ENCODE assay signal across 2 cellular contexts in genomic region chr9:4433379-4433778, GRCh38.
TF ChIP-seq lines count a peak whose summit lies in the region.

No MANE protein-coding gene starts in this region.

TF ChIP-seq in GM12891, 5 proteins besides CTCF, POLR2A, EP300 and RAD21 (continued from another document):
- TF ChIP-seq PAX5 (IDR thresholded peaks at IDR 0.05; ENCODE audit: insufficient read depth, low read length, severe bottlenecking): no peak

TF ChIP-seq in K562, 482 proteins besides CTCF, POLR2A, EP300 and RAD21:
- TF ChIP-seq, protein P1, sequence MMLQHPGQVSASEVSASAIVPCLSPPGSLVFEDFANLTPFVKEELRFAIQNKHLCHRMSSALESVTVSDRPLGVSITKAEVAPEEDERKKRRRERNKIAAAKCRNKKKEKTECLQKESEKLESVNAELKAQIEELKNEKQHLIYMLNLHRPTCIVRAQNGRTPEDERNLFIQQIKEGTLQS (IDR thresholded peaks at IDR 0.05): peak; percentile 14; the same call in 1 of the 2 replicates
- TF ChIP-seq, protein P1 (CRISPR knock-in tag; conservative IDR thresholded peaks at IDR 0.05): no peak
- TF ChIP-seq, protein P2, sequence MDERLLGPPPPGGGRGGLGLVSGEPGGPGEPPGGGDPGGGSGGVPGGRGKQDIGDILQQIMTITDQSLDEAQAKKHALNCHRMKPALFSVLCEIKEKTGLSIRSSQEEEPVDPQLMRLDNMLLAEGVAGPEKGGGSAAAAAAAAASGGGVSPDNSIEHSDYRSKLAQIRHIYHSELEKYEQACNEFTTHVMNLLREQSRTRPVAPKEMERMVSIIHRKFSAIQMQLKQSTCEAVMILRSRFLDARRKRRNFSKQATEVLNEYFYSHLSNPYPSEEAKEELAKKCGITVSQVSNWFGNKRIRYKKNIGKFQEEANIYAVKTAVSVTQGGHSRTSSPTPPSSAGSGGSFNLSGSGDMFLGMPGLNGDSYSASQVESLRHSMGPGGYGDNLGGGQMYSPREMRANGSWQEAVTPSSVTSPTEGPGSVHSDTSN (CRISPR knock-in tag; IDR thresholded peaks at IDR 0.05; ENCODE audit: low read depth): no peak
- TF ChIP-seq, protein P2 (tag; conservative IDR thresholded peaks at IDR 0.05; ENCODE audit: low read depth): peak; percentile 58
- TF ChIP-seq STAG1 (CRISPR knock-in tag; IDR thresholded peaks at IDR 0.05; ENCODE audit: borderline replicate concordance) (no peak), IRF9 (tag; IDR thresholded peaks at IDR 0.05) (no peak), NFE2 (IDR thresholded peaks at IDR 0.05; ENCODE audit: low read depth) (peak; percentile 57), C11orf30 (IDR thresholded peaks at IDR 0.05; ENCODE audit: low read depth) (peak; percentile 76), PKNOX1 (IDR thresholded peaks at IDR 0.05) (0 out of 2 replicates have a peak, but pooled peaks have one; percentile 18), RERE (CRISPR knock-in tag; IDR thresholded peaks at IDR 0.05; ENCODE audit: borderline replicate concordance) (no peak), RBM14 (IDR thresholded peaks at IDR 0.05; ENCODE audit: borderline replicate concordance, insufficient read depth, low read depth, low read length) (no peak), MEIS2 (IDR thresholded peaks at IDR 0.05; ENCODE audit: partially characterized antibody) (peak; percentile 59), RUNX1 (IDR thresholded peaks at IDR 0.05; ENCODE audit: low read depth) (no peak), ATF7 (IDR thresholded peaks at IDR 0.05) (0 out of 2 replicates have a peak, but pooled peaks have one; percentile 13), CEBPB (tag; IDR thresholded peaks at IDR 0.05) (no peak), ZNF316 (IDR thresholded peaks at IDR 0.05) (peak; percentile 67)
TF ChIP-seq in K562: peak in this region for 8.
